ENCODE assay signal across 1 cellular context in genomic region chr7:76314042-76314721, GRCh38.
TF ChIP-seq lines count a peak whose summit lies in the region.

No MANE protein-coding gene starts in this region.

TF ChIP-seq in HepG2, 621 proteins besides CTCF, POLR2A, EP300 and RAD21 (continued from another document and continues in another):
- TF ChIP-seq ZBTB20 (CRISPR knock-in tag; IDR thresholded peaks at IDR 0.05; ENCODE audit: borderline replicate concordance, low read depth) (peak; percentile 49; the same call in 1 of the 2 replicates), ZNF224 (CRISPR knock-in tag; IDR thresholded peaks at IDR 0.05) (0 out of 2 replicates have a peak, but pooled peaks have one; percentile 66), ZNF296 (CRISPR knock-in tag; conservative IDR thresholded peaks at IDR 0.05) (no peak), ZSCAN12 (CRISPR knock-in tag; IDR thresholded peaks at IDR 0.05) (no peak), TERF1 (CRISPR knock-in tag; IDR thresholded peaks at IDR 0.05) (no peak), KAT2B (IDR thresholded peaks at IDR 0.05; ENCODE audit: borderline replicate concordance, low read depth, low read length) (no peak), AGO2 (optimal IDR thresholded peaks at IDR 0.05; ENCODE audit: low read depth, low read length) (no peak), BHLHE40 (IDR thresholded peaks at IDR 0.05; ENCODE audit: low read length) (peak; percentile 63; the same call in 1 of the 2 replicates), ZNF407 (CRISPR knock-in tag; IDR thresholded peaks at IDR 0.05; ENCODE audit: not compliant biosample characterization) (no peak), ZNF710 (CRISPR knock-in tag; IDR thresholded peaks at IDR 0.05; ENCODE audit: borderline replicate concordance) (peak; percentile 65; the same call in 1 of the 2 replicates), ZNF766 (CRISPR knock-in tag; IDR thresholded peaks at IDR 0.05; ENCODE audit: borderline replicate concordance) (peak; percentile 29; the same call in 1 of the 2 replicates), ATRX (CRISPR knock-in tag; IDR thresholded peaks at IDR 0.05; ENCODE audit: borderline replicate concordance) (no peak), KLF12 (CRISPR knock-in tag; IDR thresholded peaks at IDR 0.05; ENCODE audit: borderline replicate concordance) (peak; percentile 37; the same call in 1 of the 2 replicates), ZNF879 (CRISPR knock-in tag; IDR thresholded peaks at IDR 0.05) (no peak), TOE1 (CRISPR knock-in tag; IDR thresholded peaks at IDR 0.05) (peak; percentile 85; the same call in 1 of the 2 replicates), NR2F6 (IDR thresholded peaks at IDR 0.05) (no peak), NR2F6 (CRISPR knock-in tag; IDR thresholded peaks at IDR 0.05) (peak; percentile 65), ZNF558 (CRISPR knock-in tag; IDR thresholded peaks at IDR 0.05; ENCODE audit: borderline replicate concordance) (no peak), ZKSCAN8 (CRISPR knock-in tag; IDR thresholded peaks at IDR 0.05; ENCODE audit: borderline replicate concordance) (peak; percentile 72; the same call in 1 of the 2 replicates), ZNF597 (CRISPR knock-in tag; IDR thresholded peaks at IDR 0.05) (no peak), MLX (CRISPR knock-in tag; IDR thresholded peaks at IDR 0.05) (no peak), HNRNPL (IDR thresholded peaks at IDR 0.05; ENCODE audit: low read depth, low read length) (0 out of 2 replicates have a peak, but pooled peaks have one; percentile 69), NBN (conservative IDR thresholded peaks at IDR 0.05) (no peak), ZNF142 (CRISPR knock-in tag; IDR thresholded peaks at IDR 0.05) (peak; percentile 49; the same call in 1 of the 2 replicates), ZNF557 (CRISPR knock-in tag; IDR thresholded peaks at IDR 0.05) (no peak), ZNF510 (CRISPR knock-in tag; IDR thresholded peaks at IDR 0.05; ENCODE audit: low read depth) (no peak), SAP130 (CRISPR knock-in tag; IDR thresholded peaks at IDR 0.05; ENCODE audit: low read depth) (peak; percentile 70), RNF219 (CRISPR knock-in tag; IDR thresholded peaks at IDR 0.05) (no peak), MTERF4 (CRISPR knock-in tag; IDR thresholded peaks at IDR 0.05) (0 out of 2 replicates have a peak, but pooled peaks have one; percentile 57), IKZF5 (CRISPR knock-in tag; IDR thresholded peaks at IDR 0.05) (peak; percentile 76)
